ENCODE assay signal across 1 cellular context in the genomic region with DNA sequence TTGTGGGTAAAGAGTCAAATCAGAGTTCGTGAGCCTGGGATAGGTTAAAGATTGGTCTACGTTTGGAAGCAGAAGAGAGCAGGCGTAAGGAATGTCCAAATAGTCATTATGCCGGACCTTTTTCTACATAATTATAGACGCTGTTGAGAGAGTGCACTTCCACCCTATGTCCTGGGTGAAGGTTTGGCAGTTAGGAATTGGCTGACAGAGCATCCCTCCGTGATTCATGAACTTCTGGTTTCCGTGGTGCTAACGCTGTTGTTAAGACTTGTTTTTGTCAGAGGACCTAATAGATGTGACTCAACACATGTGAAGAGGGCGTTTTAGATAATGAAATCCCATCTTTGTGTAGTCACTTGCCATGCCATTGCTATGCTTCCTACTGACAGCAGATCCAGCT.
TF ChIP-seq lines count a peak whose summit lies in the region.

No MANE protein-coding gene starts in this region.

TF ChIP-seq in H1, 55 proteins besides CTCF, POLR2A, EP300 and RAD21 (continued from another document):
- no peak for TF ChIP-seq SIN3A (conservative IDR thresholded peaks at IDR 0.05 in 1 of 2, IDR thresholded peaks at IDR 0.05 in 1 of 2; ENCODE audit: low read depth in 1 of 2, low read length in 2 of 2)
- TF ChIP-seq, protein P1, sequence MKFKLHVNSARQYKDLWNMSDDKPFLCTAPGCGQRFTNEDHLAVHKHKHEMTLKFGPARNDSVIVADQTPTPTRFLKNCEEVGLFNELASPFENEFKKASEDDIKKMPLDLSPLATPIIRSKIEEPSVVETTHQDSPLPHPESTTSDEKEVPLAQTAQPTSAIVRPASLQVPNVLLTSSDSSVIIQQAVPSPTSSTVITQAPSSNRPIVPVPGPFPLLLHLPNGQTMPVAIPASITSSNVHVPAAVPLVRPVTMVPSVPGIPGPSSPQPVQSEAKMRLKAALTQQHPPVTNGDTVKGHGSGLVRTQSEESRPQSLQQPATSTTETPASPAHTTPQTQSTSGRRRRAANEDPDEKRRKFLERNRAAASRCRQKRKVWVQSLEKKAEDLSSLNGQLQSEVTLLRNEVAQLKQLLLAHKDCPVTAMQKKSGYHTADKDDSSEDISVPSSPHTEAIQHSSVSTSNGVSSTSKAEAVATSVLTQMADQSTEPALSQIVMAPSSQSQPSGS (IDR thresholded peaks at IDR 0.05; ENCODE audit: low read length): no peak
